ENCODE assay signal across 1 cellular context in the genomic region with DNA sequence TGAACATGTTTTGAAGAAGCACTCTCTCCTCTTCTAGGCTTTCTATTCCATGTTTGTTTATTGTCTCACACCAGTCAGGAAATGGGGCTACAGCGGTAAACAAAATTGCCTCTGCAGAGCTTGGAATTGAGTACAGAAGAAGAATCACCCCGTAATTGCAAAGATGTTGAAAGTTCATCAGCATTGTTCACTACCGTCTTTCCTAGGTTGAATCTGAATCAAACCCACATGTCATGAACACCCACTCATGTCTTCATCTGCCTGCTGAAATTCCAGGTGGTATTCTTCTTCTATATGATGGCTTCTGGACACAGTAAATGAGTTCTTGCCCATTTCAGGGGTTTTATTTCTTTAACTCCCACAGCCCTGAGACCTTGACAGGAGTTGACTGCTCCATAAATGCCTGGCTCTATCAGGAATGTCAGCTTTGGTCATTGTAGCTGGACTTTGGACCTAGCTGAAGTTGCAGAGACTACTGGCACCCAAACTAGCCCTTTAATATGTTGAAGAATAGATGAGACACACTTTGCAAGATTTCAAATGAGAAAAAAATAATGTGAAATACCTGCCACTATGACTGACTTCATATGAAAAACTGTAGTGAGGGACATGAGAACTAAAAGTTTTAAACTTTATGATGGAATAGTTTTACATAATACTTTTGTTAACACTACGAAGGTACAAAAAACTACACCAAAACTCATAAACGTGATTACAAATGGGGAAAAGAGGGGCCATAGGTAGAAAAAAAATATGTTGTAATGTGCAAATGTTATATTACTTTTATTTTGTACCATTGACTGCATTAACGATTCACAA.
TF ChIP-seq lines count a peak whose summit lies in the region.

No MANE protein-coding gene starts in this region.

TF ChIP-seq in HepG2, 621 proteins besides CTCF, POLR2A, EP300 and RAD21 (continued from another document and continues in another):
- no peak for TF ChIP-seq PRDM10 (CRISPR knock-in tag; IDR thresholded peaks at IDR 0.05; ENCODE audit: low read depth)
- no peak for TF ChIP-seq TFE3 (CRISPR knock-in tag; IDR thresholded peaks at IDR 0.05)
- TF ChIP-seq ZNF17 (CRISPR knock-in tag; IDR thresholded peaks at IDR 0.05), result no peak
- no peak; the same call in 1 of the 2 replicates for TF ChIP-seq CHD4 (IDR thresholded peaks at IDR 0.05; ENCODE audit: borderline replicate concordance, low read length)
- no peak for TF ChIP-seq BATF2 (CRISPR knock-in tag; IDR thresholded peaks at IDR 0.05)
- TF ChIP-seq ZNF263 (CRISPR knock-in tag; IDR thresholded peaks at IDR 0.05), result no peak
- TF ChIP-seq SP5 (CRISPR knock-in tag; IDR thresholded peaks at IDR 0.05; ENCODE audit: borderline replicate concordance, low read depth), result no peak
- TF ChIP-seq SRSF1 (optimal IDR thresholded peaks at IDR 0.05; ENCODE audit: low read depth, low read length), result no peak
- no peak for TF ChIP-seq KDM5B (CRISPR knock-in tag; IDR thresholded peaks at IDR 0.05; ENCODE audit: borderline replicate concordance)
- TF ChIP-seq, protein P1, sequence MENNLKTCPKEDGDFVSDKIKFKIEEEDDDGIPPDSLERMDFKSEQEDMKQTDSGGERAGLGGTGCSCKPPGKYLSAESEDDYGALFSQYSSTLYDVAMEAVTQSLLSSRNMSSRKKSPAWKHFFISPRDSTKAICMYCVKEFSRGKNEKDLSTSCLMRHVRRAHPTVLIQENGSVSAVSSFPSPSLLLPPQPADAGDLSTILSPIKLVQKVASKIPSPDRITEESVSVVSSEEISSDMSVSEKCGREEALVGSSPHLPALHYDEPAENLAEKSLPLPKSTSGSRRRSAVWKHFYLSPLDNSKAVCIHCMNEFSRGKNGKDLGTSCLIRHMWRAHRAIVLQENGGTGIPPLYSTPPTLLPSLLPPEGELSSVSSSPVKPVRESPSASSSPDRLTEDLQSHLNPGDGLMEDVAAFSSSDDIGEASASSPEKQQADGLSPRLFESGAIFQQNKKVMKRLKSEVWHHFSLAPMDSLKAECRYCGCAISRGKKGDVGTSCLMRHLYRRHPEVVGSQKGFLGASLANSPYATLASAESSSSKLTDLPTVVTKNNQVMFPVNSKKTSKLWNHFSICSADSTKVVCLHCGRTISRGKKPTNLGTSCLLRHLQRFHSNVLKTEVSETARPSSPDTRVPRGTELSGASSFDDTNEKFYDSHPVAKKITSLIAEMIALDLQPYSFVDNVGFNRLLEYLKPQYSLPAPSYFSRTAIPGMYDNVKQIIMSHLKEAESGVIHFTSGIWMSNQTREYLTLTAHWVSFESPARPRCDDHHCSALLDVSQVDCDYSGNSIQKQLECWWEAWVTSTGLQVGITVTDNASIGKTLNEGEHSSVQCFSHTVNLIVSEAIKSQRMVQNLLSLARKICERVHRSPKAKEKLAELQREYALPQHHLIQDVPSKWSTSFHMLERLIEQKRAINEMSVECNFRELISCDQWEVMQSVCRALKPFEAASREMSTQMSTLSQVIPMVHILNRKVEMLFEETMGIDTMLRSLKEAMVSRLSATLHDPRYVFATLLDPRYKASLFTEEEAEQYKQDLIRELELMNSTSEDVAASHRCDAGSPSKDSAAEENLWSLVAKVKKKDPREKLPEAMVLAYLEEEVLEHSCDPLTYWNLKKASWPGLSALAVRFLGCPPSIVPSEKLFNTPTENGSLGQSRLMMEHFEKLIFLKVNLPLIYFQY (CRISPR knock-in tag; IDR thresholded peaks at IDR 0.05; ENCODE audit: borderline replicate concordance), result no peak
- TF ChIP-seq ZFP62 (CRISPR knock-in tag; IDR thresholded peaks at IDR 0.05), result no peak
- no peak for TF ChIP-seq ZNF772 (CRISPR knock-in tag; IDR thresholded peaks at IDR 0.05)
- no peak for TF ChIP-seq ZNF550 (CRISPR knock-in tag; IDR thresholded peaks at IDR 0.05; ENCODE audit: borderline replicate concordance)
- TF ChIP-seq ZNF644 (CRISPR knock-in tag; IDR thresholded peaks at IDR 0.05; ENCODE audit: low read depth), result peak; percentile 100
- TF ChIP-seq ZFYVE20 (CRISPR knock-in tag; IDR thresholded peaks at IDR 0.05; ENCODE audit: borderline replicate concordance, low read depth), result no peak
- TF ChIP-seq, protein P2, sequence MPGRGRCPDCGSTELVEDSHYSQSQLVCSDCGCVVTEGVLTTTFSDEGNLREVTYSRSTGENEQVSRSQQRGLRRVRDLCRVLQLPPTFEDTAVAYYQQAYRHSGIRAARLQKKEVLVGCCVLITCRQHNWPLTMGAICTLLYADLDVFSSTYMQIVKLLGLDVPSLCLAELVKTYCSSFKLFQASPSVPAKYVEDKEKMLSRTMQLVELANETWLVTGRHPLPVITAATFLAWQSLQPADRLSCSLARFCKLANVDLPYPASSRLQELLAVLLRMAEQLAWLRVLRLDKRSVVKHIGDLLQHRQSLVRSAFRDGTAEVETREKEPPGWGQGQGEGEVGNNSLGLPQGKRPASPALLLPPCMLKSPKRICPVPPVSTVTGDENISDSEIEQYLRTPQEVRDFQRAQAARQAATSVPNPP (CRISPR knock-in tag; IDR thresholded peaks at IDR 0.05), result no peak
- TF ChIP-seq, protein P3, sequence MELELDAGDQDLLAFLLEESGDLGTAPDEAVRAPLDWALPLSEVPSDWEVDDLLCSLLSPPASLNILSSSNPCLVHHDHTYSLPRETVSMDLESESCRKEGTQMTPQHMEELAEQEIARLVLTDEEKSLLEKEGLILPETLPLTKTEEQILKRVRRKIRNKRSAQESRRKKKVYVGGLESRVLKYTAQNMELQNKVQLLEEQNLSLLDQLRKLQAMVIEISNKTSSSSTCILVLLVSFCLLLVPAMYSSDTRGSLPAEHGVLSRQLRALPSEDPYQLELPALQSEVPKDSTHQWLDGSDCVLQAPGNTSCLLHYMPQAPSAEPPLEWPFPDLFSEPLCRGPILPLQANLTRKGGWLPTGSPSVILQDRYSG (CRISPR knock-in tag; IDR thresholded peaks at IDR 0.05), result no peak
- no peak for TF ChIP-seq RORA (CRISPR knock-in tag; IDR thresholded peaks at IDR 0.05)
- TF ChIP-seq MEF2D (CRISPR knock-in tag; IDR thresholded peaks at IDR 0.05), result 0 out of 2 replicates have a peak, but pooled peaks have one; percentile 45
- no peak for TF ChIP-seq ZNF646 (CRISPR knock-in tag; IDR thresholded peaks at IDR 0.05)
- no peak for TF ChIP-seq FIP1L1 (IDR thresholded peaks at IDR 0.05; ENCODE audit: borderline replicate concordance, insufficient read depth, low read depth, low read length)
- TF ChIP-seq ZBTB34 (CRISPR knock-in tag; IDR thresholded peaks at IDR 0.05), result no peak; the same call in 1 of the 2 replicates
- no peak for TF ChIP-seq PCBP1 (IDR thresholded peaks at IDR 0.05; ENCODE audit: borderline replicate concordance, low read depth, low read length)
- TF ChIP-seq MTA3 (CRISPR knock-in tag; IDR thresholded peaks at IDR 0.05), result no peak
- TF ChIP-seq, protein P4, sequence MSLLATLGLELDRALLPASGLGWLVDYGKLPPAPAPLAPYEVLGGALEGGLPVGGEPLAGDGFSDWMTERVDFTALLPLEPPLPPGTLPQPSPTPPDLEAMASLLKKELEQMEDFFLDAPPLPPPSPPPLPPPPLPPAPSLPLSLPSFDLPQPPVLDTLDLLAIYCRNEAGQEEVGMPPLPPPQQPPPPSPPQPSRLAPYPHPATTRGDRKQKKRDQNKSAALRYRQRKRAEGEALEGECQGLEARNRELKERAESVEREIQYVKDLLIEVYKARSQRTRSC (CRISPR knock-in tag; IDR thresholded peaks at IDR 0.05; ENCODE audit: low read depth), result no peak
- peak; percentile 96 for TF ChIP-seq ASH2L (IDR thresholded peaks at IDR 0.05; ENCODE audit: insufficient read length, low read depth, low read length)
- TF ChIP-seq GTF3A (CRISPR knock-in tag; conservative IDR thresholded peaks at IDR 0.05), result no peak
